3 cellular contexts compared by ENCODE assay signal in genomic region chr11:2368178-2368850, GRCh38.
TF ChIP-seq lines count a peak whose summit lies in the region.

No MANE protein-coding gene starts in this region.

TF ChIP-seq in liver, 16 proteins besides CTCF, POLR2A, EP300 and RAD21:
- TF ChIP-seq RXRA (IDR thresholded peaks at IDR 0.05): no peak
- no peak for TF ChIP-seq GABPA (IDR thresholded peaks at IDR 0.05 in 1 of 2, conservative IDR thresholded peaks at IDR 0.05 in 1 of 2)
- no peak for TF ChIP-seq JUND (IDR thresholded peaks at IDR 0.05)
- TF ChIP-seq TAF1 (conservative IDR thresholded peaks at IDR 0.05): no peak
- TF ChIP-seq FOXA1 (IDR thresholded peaks at IDR 0.05): no peak
- no peak for TF ChIP-seq REST (IDR thresholded peaks at IDR 0.05)
- TF ChIP-seq FOXA2 (IDR thresholded peaks at IDR 0.05): no peak
- TF ChIP-seq HNF4G (IDR thresholded peaks at IDR 0.05): no peak
- TF ChIP-seq HNF4A (conservative IDR thresholded peaks at IDR 0.05): no peak
- TF ChIP-seq SP1 (IDR thresholded peaks at IDR 0.05): no peak
- TF ChIP-seq NR2F2 (IDR thresholded peaks at IDR 0.05): no peak
- TF ChIP-seq, protein P1, sequence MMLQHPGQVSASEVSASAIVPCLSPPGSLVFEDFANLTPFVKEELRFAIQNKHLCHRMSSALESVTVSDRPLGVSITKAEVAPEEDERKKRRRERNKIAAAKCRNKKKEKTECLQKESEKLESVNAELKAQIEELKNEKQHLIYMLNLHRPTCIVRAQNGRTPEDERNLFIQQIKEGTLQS (IDR thresholded peaks at IDR 0.05): no peak
- TF ChIP-seq EGR1 (IDR thresholded peaks at IDR 0.05; ENCODE audit: low read depth in 2 of 2): no peak
- TF ChIP-seq MAX (IDR thresholded peaks at IDR 0.05): no peak

TF ChIP-seq in HepG2, 621 proteins besides CTCF, POLR2A, EP300 and RAD21:
- no peak for TF ChIP-seq ZNF367 (CRISPR knock-in tag; IDR thresholded peaks at IDR 0.05; ENCODE audit: borderline replicate concordance)
- no peak for TF ChIP-seq ZNF746 (CRISPR knock-in tag; IDR thresholded peaks at IDR 0.05)
- TF ChIP-seq LCORL (IDR thresholded peaks at IDR 0.05): no peak
- no peak for TF ChIP-seq LCORL (CRISPR knock-in tag; IDR thresholded peaks at IDR 0.05)
- TF ChIP-seq SNAPC5 (CRISPR knock-in tag; IDR thresholded peaks at IDR 0.05; ENCODE audit: borderline replicate concordance): no peak
- TF ChIP-seq ZNF589 (CRISPR knock-in tag; conservative IDR thresholded peaks at IDR 0.05): no peak
- TF ChIP-seq ZNF567 (CRISPR knock-in tag; IDR thresholded peaks at IDR 0.05; ENCODE audit: borderline replicate concordance): no peak
- TF ChIP-seq SAP130 (CRISPR knock-in tag; IDR thresholded peaks at IDR 0.05; ENCODE audit: low read depth): no peak
- TF ChIP-seq POLR2G (IDR thresholded peaks at IDR 0.05; ENCODE audit: low read depth, low read length): no peak
- TF ChIP-seq ZNF850 (CRISPR knock-in tag; conservative IDR thresholded peaks at IDR 0.05): no peak
- no peak for TF ChIP-seq ZNF672 (CRISPR knock-in tag; IDR thresholded peaks at IDR 0.05)
- no peak for TF ChIP-seq ZNF20 (CRISPR knock-in tag; IDR thresholded peaks at IDR 0.05)
- no peak for TF ChIP-seq ZMAT3 (CRISPR knock-in tag; conservative IDR thresholded peaks at IDR 0.05)
- TF ChIP-seq CEBPG (CRISPR knock-in tag; IDR thresholded peaks at IDR 0.05): no peak
- TF ChIP-seq ZNF879 (CRISPR knock-in tag; IDR thresholded peaks at IDR 0.05): no peak
- TF ChIP-seq ZNF816 (CRISPR knock-in tag; IDR thresholded peaks at IDR 0.05; ENCODE audit: borderline replicate concordance): no peak

TF ChIP-seq in H1, 55 proteins besides CTCF, POLR2A, EP300 and RAD21:
- TF ChIP-seq USF2 (IDR thresholded peaks at IDR 0.05; ENCODE audit: low read length) (no peak), GABPA (IDR thresholded peaks at IDR 0.05; ENCODE audit: borderline replicate concordance, insufficient read depth, low read length) (no peak), SIX5 (IDR thresholded peaks at IDR 0.05; ENCODE audit: low read depth, low read length) (no peak), BRCA1 (IDR thresholded peaks at IDR 0.05; ENCODE audit: low read depth, low read length) (no peak)
- TF ChIP-seq, protein P2, sequence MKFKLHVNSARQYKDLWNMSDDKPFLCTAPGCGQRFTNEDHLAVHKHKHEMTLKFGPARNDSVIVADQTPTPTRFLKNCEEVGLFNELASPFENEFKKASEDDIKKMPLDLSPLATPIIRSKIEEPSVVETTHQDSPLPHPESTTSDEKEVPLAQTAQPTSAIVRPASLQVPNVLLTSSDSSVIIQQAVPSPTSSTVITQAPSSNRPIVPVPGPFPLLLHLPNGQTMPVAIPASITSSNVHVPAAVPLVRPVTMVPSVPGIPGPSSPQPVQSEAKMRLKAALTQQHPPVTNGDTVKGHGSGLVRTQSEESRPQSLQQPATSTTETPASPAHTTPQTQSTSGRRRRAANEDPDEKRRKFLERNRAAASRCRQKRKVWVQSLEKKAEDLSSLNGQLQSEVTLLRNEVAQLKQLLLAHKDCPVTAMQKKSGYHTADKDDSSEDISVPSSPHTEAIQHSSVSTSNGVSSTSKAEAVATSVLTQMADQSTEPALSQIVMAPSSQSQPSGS (IDR thresholded peaks at IDR 0.05; ENCODE audit: low read length): no peak
